Comparison of ENCODE assay signal across 9 cellular contexts in genomic region chr1:54377040-54377691, GRCh38. TPM values are rescaled to one million over a fixed set of nuclear protein-coding genes. Genes with fewer than 3 reads are reported as not detected.
DNase-seq lines count a peak whose midpoint lies in the region; ATAC-seq and TF ChIP-seq lines count a peak whose summit lies in the region.
"Had no signal": no experiment of that assay in that cellular context is flagged by ENCODE, and none has a peak within 500 bp of the region (broad histone marks: within the 10 kb centered on the region; RNA-seq: fewer than 3 reads in every experiment).

No MANE protein-coding gene starts in this region.

- H3K36me3 Mint-ChIP-seq in nephron progenitor cell (ENCODE audit: low read depth) = peaks cover 38% of the 10 kb centered on the region

- H3K9me3 ChIP-seq in HUES6 (ENCODE audit: control insufficient read depth, insufficient read depth, low read depth, low read length) (no peaks in the 10 kb centered on the region), body of pancreas (no peaks in the 10 kb centered on the region)

- ATAC-seq in body of pancreas (peak; percentile 73), GM18907 (IDR thresholded peaks at IDR 0.05; ENCODE audit: unreplicated experiment) (no peak), HG02840 (IDR thresholded peaks at IDR 0.05; ENCODE audit: low FRiP score, unreplicated experiment) (no peak), GM21619 (IDR thresholded peaks at IDR 0.05; ENCODE audit: unreplicated experiment) (no peak)

- H3K4me1 Mint-ChIP-seq in nephron progenitor cell = peaks cover 83% of the 10 kb centered on the region

- peaks cover 76% of the 10 kb centered on the region for H3K4me1 ChIP-seq in HUES6 (ENCODE audit: control insufficient read depth, insufficient read depth, low read length)
- peaks cover 51% of the 10 kb centered on the region for H3K4me1 ChIP-seq in body of pancreas

- no peak for TF ChIP-seq POLR2A in body of pancreas (IDR thresholded peaks at IDR 0.05)

- peak overlapping the region; percentile 53 for H3K9ac ChIP-seq in HUES6 (ENCODE audit: low read length)

- no peaks in the 10 kb centered on the region for H3K27me3 ChIP-seq in GM06990 (replicated peaks; ENCODE audit: control insufficient read depth, insufficient read depth, low read length)
- no peaks in the 10 kb centered on the region for H3K27me3 ChIP-seq in HUES6 (ENCODE audit: control insufficient read depth, insufficient read depth, low read length)
- no peaks in the 10 kb centered on the region for H3K27me3 ChIP-seq in body of pancreas

- H3K4me3 Mint-ChIP-seq in nephron progenitor cell = peak overlapping the region; percentile 43

- DNase-seq in GM06990 (ENCODE audit: extremely low read depth, insufficient read length) = no peak
- peak; percentile 47 to 63 (median 52) for DNase-seq in body of pancreas
- DNase-seq in nephron progenitor cell = no peak
- no peak for DNase-seq in caudate nucleus (lab: John Stamatoyannopoulos, UW)
- DNase-seq: NCI-H146 had no signal

- WGBS in body of pancreas, 2 donors = 32 to 35% methylated on average over 6 to 8 of the region's 8 CpGs

- TF ChIP-seq CTCF in GM06990 (IDR thresholded peaks at IDR 0.05; ENCODE audit: insufficient read depth, low read length, poor library complexity, severe bottlenecking) (no peak), body of pancreas (IDR thresholded peaks at IDR 0.05) (no peak), nephron progenitor cell (IDR thresholded peaks at IDR 0.05) (no peak)

- H3K27me3 Mint-ChIP-seq in nephron progenitor cell (ENCODE audit: low read depth, poor library complexity) = no peaks in the 10 kb centered on the region

- H3K27ac ChIP-seq in HUES6 (ENCODE audit: low read depth, low read length) (peak overlapping the region; percentile 33; the same call in 1 of the 2 replicates), body of pancreas (peak overlapping the region; percentile 44 to 70 (median 57)), caudate nucleus (ENCODE audit: low read depth, low read length) (no peak overlapping the region)

- H3K27ac Mint-ChIP-seq in nephron progenitor cell = peak overlapping the region; percentile 87

- no peaks in the 10 kb centered on the region for H3K9me3 Mint-ChIP-seq in nephron progenitor cell

- intact Hi-C loops in body of pancreas (cut with DNase I) = no loop called here

- H3K4me3 ChIP-seq in GM06990 (replicated peaks; ENCODE audit: low read depth, low read length) (peak overlapping the region; percentile 23; the same call in 1 of the 2 replicates), HUES6 (ENCODE audit: low read depth, low read length) (no peak overlapping the region; the same call in 1 of the 2 replicates), body of pancreas (no peak overlapping the region)

- H3K36me3 ChIP-seq in GM06990 (ENCODE audit: control insufficient read depth, insufficient read depth, low read length) (peaks cover 4% of the 10 kb centered on the region), HUES6 (ENCODE audit: control insufficient read depth, insufficient read depth, low read length) (peaks cover 15% of the 10 kb centered on the region; the same call in 1 of the 2 replicates), body of pancreas (replicated peaks in 1 of 2; ENCODE audit: insufficient read depth in 1 of 2, low read depth in 2 of 2) (no peaks in the 10 kb centered on the region)

RNA-seq across cellular contexts. Expression of gene SSBP3, which starts 29.0 kb away (rescaled TPM):
- total RNA-seq in body of pancreas = 10 to 100 TPM in 1 of 2 donors, 1 to 10 TPM in 1; 7.9 to 23.1 TPM

Comparison
In these comparisons a context has a peak if more than half of its experiments do, and no peak if none do; other contexts are left out.
1. DNase-seq: peak in body of pancreas (4 of 4); none in GM06990 (single experiment), nephron progenitor cell (single experiment) and caudate nucleus (0 of 61).